ENCODE assay signal across 1 cellular context in the genomic region with DNA sequence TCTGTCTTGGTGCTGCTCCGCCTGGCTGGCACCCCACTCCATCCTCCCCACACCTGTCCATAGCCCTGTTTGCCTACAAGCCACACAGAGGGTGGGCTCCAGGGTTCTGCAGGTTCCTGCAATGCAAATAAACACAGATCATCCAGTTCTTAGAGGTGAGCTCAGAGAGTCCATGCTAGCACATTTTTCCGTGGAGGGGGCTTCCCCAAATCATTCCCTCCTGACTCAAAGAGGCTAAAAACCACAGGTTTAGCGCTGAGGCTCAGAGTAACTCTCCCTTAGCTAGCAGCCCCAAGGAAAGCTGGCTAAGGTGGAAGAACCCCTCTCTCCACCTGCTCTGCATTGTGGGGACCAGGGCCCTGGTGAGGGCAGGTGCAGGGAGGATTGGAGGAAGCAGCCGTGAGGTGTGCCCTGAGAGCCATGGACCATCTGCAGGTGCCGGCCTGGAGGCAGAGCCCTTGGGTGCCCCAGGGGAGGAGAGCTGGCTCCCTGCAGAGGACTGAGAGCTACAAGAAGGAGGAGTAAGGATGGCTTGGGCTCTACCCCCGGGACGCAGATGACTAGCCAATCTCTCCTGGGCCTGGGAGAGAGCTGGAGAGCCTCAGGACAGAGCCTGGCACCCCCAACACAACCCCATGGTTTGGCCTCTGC.
TF ChIP-seq lines count a peak whose summit lies in the region.

No MANE protein-coding gene starts in this region.

TF ChIP-seq in GM23338, 12 proteins besides CTCF, POLR2A, EP300 and RAD21 (continued from another document):
- TF ChIP-seq, protein P1, sequence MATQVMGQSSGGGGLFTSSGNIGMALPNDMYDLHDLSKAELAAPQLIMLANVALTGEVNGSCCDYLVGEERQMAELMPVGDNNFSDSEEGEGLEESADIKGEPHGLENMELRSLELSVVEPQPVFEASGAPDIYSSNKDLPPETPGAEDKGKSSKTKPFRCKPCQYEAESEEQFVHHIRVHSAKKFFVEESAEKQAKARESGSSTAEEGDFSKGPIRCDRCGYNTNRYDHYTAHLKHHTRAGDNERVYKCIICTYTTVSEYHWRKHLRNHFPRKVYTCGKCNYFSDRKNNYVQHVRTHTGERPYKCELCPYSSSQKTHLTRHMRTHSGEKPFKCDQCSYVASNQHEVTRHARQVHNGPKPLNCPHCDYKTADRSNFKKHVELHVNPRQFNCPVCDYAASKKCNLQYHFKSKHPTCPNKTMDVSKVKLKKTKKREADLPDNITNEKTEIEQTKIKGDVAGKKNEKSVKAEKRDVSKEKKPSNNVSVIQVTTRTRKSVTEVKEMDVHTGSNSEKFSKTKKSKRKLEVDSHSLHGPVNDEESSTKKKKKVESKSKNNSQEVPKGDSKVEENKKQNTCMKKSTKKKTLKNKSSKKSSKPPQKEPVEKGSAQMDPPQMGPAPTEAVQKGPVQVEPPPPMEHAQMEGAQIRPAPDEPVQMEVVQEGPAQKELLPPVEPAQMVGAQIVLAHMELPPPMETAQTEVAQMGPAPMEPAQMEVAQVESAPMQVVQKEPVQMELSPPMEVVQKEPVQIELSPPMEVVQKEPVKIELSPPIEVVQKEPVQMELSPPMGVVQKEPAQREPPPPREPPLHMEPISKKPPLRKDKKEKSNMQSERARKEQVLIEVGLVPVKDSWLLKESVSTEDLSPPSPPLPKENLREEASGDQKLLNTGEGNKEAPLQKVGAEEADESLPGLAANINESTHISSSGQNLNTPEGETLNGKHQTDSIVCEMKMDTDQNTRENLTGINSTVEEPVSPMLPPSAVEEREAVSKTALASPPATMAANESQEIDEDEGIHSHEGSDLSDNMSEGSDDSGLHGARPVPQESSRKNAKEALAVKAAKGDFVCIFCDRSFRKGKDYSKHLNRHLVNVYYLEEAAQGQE (IDR thresholded peaks at IDR 0.05; ENCODE audit: unreplicated experiment), result no peak
- TF ChIP-seq STAT1 (IDR thresholded peaks at IDR 0.05; ENCODE audit: unreplicated experiment), result no peak
- no peak for TF ChIP-seq ZNF114 (CRISPR knock-in tag; IDR thresholded peaks at IDR 0.05)
- no peak for TF ChIP-seq ZNF331 (CRISPR knock-in tag; IDR thresholded peaks at IDR 0.05; ENCODE audit: low read depth)
- TF ChIP-seq EZH2phosphoT487 (IDR thresholded peaks at IDR 0.05; ENCODE audit: unreplicated experiment), result no peak
- no peak for TF ChIP-seq CREB1 (CRISPR knock-in tag; IDR thresholded peaks at IDR 0.05; ENCODE audit: low read depth)
- TF ChIP-seq NANOG (IDR thresholded peaks at IDR 0.05; ENCODE audit: borderline replicate concordance), result no peak
